15 cellular contexts compared by ENCODE assay signal in the genomic region with DNA sequence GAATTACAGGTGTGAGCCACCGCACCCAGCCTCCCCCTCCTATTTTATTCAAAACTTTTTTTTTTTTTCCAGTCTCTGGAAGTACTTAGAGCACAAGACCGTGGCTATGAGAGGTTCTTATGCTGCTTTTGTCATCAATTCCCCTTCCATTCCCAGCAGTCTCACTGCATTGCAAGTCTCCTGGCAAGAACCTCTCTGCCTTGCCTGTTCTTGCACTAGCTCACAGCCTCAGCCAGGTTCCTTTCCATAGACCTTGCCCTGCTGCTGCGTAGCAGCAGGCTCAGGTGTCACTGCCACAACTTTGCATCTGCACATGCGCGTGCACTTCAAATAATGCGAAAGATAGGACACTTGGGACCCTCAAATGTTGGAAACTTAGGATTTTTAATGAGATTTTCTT.
"Had no signal": no experiment of that assay in that cellular context is flagged by ENCODE, and none has a peak within 500 bp of the region (broad histone marks: within the 10 kb centered on the region; RNA-seq: fewer than 3 reads in every experiment).

No MANE protein-coding gene starts in this region.

- DNase-seq: activated CD4-positive, alpha-beta T cell treated with anti-CD3 and anti-CD28 coated beads for 36 hours; activated CD4-positive, alpha-beta T cell treated with anti-CD3 and anti-CD28 coated beads, Interleukin-2, amount 50 U/mL, for 48 hours; activated gamma-delta T cell treated with Interleukin-2 at 50 U/mL for 16 hours; adrenal gland; dermis blood vessel endothelial cell; effector memory CD4-positive, alpha-beta T cell; esophagus squamous epithelium; glutamatergic neuron; naive B cell; ovary; stimulated activated CD4-positive, alpha-beta T cell treated with anti-CD3 and anti-CD28 coated beads, Interleukin-4, amount 100 ng/mL, for 24 hours had no signal

- H3K27me3 ChIP-seq: adrenal gland, esophagus squamous epithelium, ovary had no signal

- H3K36me3 ChIP-seq: ovary had no signal

- H3K9me3 ChIP-seq: adrenal gland, esophagus squamous epithelium, ovary had no signal

- H3K4me3 ChIP-seq: adrenal gland, esophagus squamous epithelium, ovary had no signal

- H3K4me1 ChIP-seq: adrenal gland had no signal

- ATAC-seq: activated CD4-positive, alpha-beta T cell treated with anti-CD3 and anti-CD28 coated beads for 36 hours; activated naive CD4-positive, alpha-beta T cell treated with anti-CD3 and anti-CD28 coated beads, Interleukin-2, amount 50 U/mL, for 72 hours; sciatic nerve; stimulated activated effector memory CD8-positive, alpha-beta T cell treated with anti-CD3 and anti-CD28 coated beads, Interleukin-12 subunit alpha, Interleukin-12 subunit beta, amount 100 ng/mL, for 72 hours; WTC11 had no signal

- H3K27ac ChIP-seq: ovary had no signal
